In the genomic region with DNA sequence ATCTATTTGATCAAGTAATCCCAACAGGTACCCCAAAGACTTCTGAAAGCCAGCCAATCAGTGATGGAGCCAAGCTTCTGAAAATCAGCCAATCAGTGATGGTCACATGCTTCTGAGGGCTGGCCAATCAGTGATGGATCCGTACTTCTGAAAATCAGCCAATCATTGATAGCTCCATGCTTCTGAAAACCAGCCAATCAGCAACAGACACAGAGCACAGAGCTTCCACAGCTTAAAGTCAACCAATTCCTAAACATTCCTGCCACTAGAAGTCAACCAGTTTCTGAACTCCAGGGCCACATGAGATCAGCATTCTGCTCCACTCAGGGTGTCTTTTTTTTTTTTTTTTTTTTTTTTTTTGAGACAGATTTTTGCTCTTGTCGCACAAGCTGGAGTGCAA, we compare ENCODE assay signal across 11 cellular contexts. TPM values are rescaled to one million over a fixed set of nuclear protein-coding genes. Genes with fewer than 3 reads are reported as not detected.
DNase-seq lines count a peak whose midpoint lies in the region; TF ChIP-seq lines count a peak whose summit lies in the region.
"Had no signal": no experiment of that assay in that cellular context is flagged by ENCODE, and none has a peak within 500 bp of the region (broad histone marks: within the 10 kb centered on the region; RNA-seq: fewer than 3 reads in every experiment).

No MANE protein-coding gene starts in this region.

- no peaks in the 10 kb centered on the region for H3K9me3 Mint-ChIP-seq in activated T-helper 2 cell treated with anti-CD3 and anti-CD28 coated beads, Interferon-gamma antibody, Interleukin-2, Interleukin-4, amounts not matched to agents 10 μg/mL and 5 μg/mL and 100 μg/mL, durations not matched to agents 14 hours and 24 hours and 36 hours
- H3K9me3 Mint-ChIP-seq: activated naive CD8-positive, alpha-beta T cell treated with anti-CD3 and anti-CD28 coated beads, Interleukin-2, amount 10 ng/mL, durations not matched to agents 7 days and 5 days had no signal

- H3K27me3 Mint-ChIP-seq in activated T-helper 2 cell treated with anti-CD3 and anti-CD28 coated beads, Interferon-gamma antibody, Interleukin-2, Interleukin-4, amounts not matched to agents 10 μg/mL and 5 μg/mL and 100 μg/mL, durations not matched to agents 14 hours and 24 hours and 36 hours (ENCODE audit: low read depth) = no peaks in the 10 kb centered on the region
- H3K27me3 Mint-ChIP-seq: activated naive CD8-positive, alpha-beta T cell treated with anti-CD3 and anti-CD28 coated beads, Interleukin-2, amount 10 ng/mL, durations not matched to agents 7 days and 5 days; T-helper 17 cell had no signal

- H3K36me3 Mint-ChIP-seq in activated T-helper 2 cell treated with anti-CD3 and anti-CD28 coated beads, Interferon-gamma antibody, Interleukin-2, Interleukin-4, amounts not matched to agents 10 μg/mL and 5 μg/mL and 100 μg/mL, durations not matched to agents 14 hours and 24 hours and 36 hours (ENCODE audit: low read depth) = no peaks in the 10 kb centered on the region
- H3K36me3 Mint-ChIP-seq: activated naive CD8-positive, alpha-beta T cell treated with anti-CD3 and anti-CD28 coated beads, Interleukin-2, amount 10 ng/mL, durations not matched to agents 7 days and 5 days had no signal

- H3K4me3 Mint-ChIP-seq in activated T-helper 2 cell treated with anti-CD3 and anti-CD28 coated beads, Interferon-gamma antibody, Interleukin-2, Interleukin-4, amounts not matched to agents 10 μg/mL and 5 μg/mL and 100 μg/mL, durations not matched to agents 14 hours and 24 hours and 36 hours (ENCODE audit: low read depth) = no peak overlapping the region
- H3K4me3 Mint-ChIP-seq: activated naive CD8-positive, alpha-beta T cell treated with anti-CD3 and anti-CD28 coated beads, Interleukin-2, amount 10 ng/mL, durations not matched to agents 7 days and 5 days; T-helper 17 cell had no signal

- DNase-seq in GM03348 (ENCODE audit: low spot score) = peak; percentile 58
- peak; percentile 17 for DNase-seq in OCI-M1 (lab: John Stamatoyannopoulos, UW)
- peak; percentile 71 for DNase-seq in fibroblast of villous mesenchyme (ENCODE audit: low read depth)
- no peak for DNase-seq in KG1 (lab: John Stamatoyannopoulos, UW)
- DNase-seq in activated T-helper 2 cell treated with anti-CD3 and anti-CD28 coated beads, Interferon-gamma antibody, Interleukin-2, Interleukin-4, amounts not matched to agents 10 μg/mL and 5 μg/mL and 100 μg/mL, durations not matched to agents 14 hours and 24 hours and 36 hours (ENCODE audit: low spot score) = no peak
- no peak for DNase-seq in NCI-H1105 (lab: John Stamatoyannopoulos, UW)
- DNase-seq: activated naive CD8-positive, alpha-beta T cell treated with anti-CD3 and anti-CD28 coated beads, Interleukin-2, amount 10 ng/mL, durations not matched to agents 7 days and 5 days; posterior cingulate gyrus; T-helper 17 cell had no signal

- H3K27ac Mint-ChIP-seq in activated T-helper 2 cell treated with anti-CD3 and anti-CD28 coated beads, Interferon-gamma antibody, Interleukin-2, Interleukin-4, amounts not matched to agents 10 μg/mL and 5 μg/mL and 100 μg/mL, durations not matched to agents 14 hours and 24 hours and 36 hours = no peak overlapping the region
- H3K27ac Mint-ChIP-seq: activated naive CD8-positive, alpha-beta T cell treated with anti-CD3 and anti-CD28 coated beads, Interleukin-2, amount 10 ng/mL, durations not matched to agents 7 days and 5 days; T-helper 17 cell had no signal

- no peaks in the 10 kb centered on the region for H3K4me1 Mint-ChIP-seq in activated T-helper 2 cell treated with anti-CD3 and anti-CD28 coated beads, Interferon-gamma antibody, Interleukin-2, Interleukin-4, amounts not matched to agents 10 μg/mL and 5 μg/mL and 100 μg/mL, durations not matched to agents 14 hours and 24 hours and 36 hours (ENCODE audit: low read depth)

- H3K4me3 ChIP-seq in fibroblast of villous mesenchyme (ENCODE audit: low read depth, low read length) = no peak overlapping the region
- H3K4me3 ChIP-seq: HAP-1, hepatocyte had no signal

- intact Hi-C loops in activated T-helper 2 cell treated with anti-CD3 and anti-CD28 coated beads, Interferon-gamma antibody, Interleukin-2, Interleukin-4, amounts not matched to agents 10 μg/mL and 5 μg/mL and 100 μg/mL, durations not matched to agents 14 hours and 24 hours and 36 hours (cut with micrococcal nuclease) = no loop called here

- peak; percentile 28 for TF ChIP-seq CTCF in fibroblast of villous mesenchyme (IDR thresholded peaks at IDR 0.05; ENCODE audit: insufficient read depth, low read depth, low read length)

RNA-seq across cellular contexts. Expression of a gene that starts 8.2 kb away (rescaled TPM):
- 12.2 and 13.8 TPM in 2 replicates for total RNA-seq in fibroblast of villous mesenchyme
- 0.57 and 0.89 TPM in 2 replicates for total RNA-seq in activated T-helper 2 cell treated with anti-CD3 and anti-CD28 coated beads, Interferon-gamma antibody, Interleukin-2, Interleukin-4, amounts not matched to agents 10 μg/mL and 5 μg/mL and 100 μg/mL, durations not matched to agents 14 hours and 24 hours and 36 hours

RNA-seq across cellular contexts. Expression of a gene that starts 23.9 kb away (rescaled TPM):
- 6.0 and 12.2 TPM in 2 replicates for total RNA-seq in fibroblast of villous mesenchyme
- total RNA-seq in activated T-helper 2 cell treated with anti-CD3 and anti-CD28 coated beads, Interferon-gamma antibody, Interleukin-2, Interleukin-4, amounts not matched to agents 10 μg/mL and 5 μg/mL and 100 μg/mL, durations not matched to agents 14 hours and 24 hours and 36 hours = 1.6 and 2.2 TPM in 2 replicates

RNA-seq across cellular contexts. Expression of a gene that starts 27.7 kb away (rescaled TPM):
- total RNA-seq in fibroblast of villous mesenchyme = 63.9 and 76.0 TPM in 2 replicates
- total RNA-seq in activated T-helper 2 cell treated with anti-CD3 and anti-CD28 coated beads, Interferon-gamma antibody, Interleukin-2, Interleukin-4, amounts not matched to agents 10 μg/mL and 5 μg/mL and 100 μg/mL, durations not matched to agents 14 hours and 24 hours and 36 hours = 30.8 and 31.8 TPM in 2 replicates

RNA-seq across cellular contexts. Expression of a gene that starts 33.6 kb away (rescaled TPM):
- 30.3 and 31.5 TPM in 2 replicates for total RNA-seq in fibroblast of villous mesenchyme
- 87.9 and 88.9 TPM in 2 replicates for total RNA-seq in activated T-helper 2 cell treated with anti-CD3 and anti-CD28 coated beads, Interferon-gamma antibody, Interleukin-2, Interleukin-4, amounts not matched to agents 10 μg/mL and 5 μg/mL and 100 μg/mL, durations not matched to agents 14 hours and 24 hours and 36 hours

RNA-seq across cellular contexts. Expression of a gene that starts 54.1 kb away (rescaled TPM):
- 0.32 TPM in 1 of 2 replicates, not detected in the other for total RNA-seq in fibroblast of villous mesenchyme
- not detected in 2 replicates for total RNA-seq in activated T-helper 2 cell treated with anti-CD3 and anti-CD28 coated beads, Interferon-gamma antibody, Interleukin-2, Interleukin-4, amounts not matched to agents 10 μg/mL and 5 μg/mL and 100 μg/mL, durations not matched to agents 14 hours and 24 hours and 36 hours
- total RNA-seq: hepatocyte, T-helper 17 cell had no signal

Comparison
In these comparisons a context has a peak if more than half of its experiments do, and no peak if none do; other contexts are left out.
1. DNase-seq: peak in GM03348 (single experiment), OCI-M1 (single experiment) and fibroblast of villous mesenchyme (single experiment); none in KG1 (single experiment), activated T-helper 2 cell treated with anti-CD3 and anti-CD28 coated beads, Interferon-gamma antibody, Interleukin-2, Interleukin-4, amounts not matched to agents 10 μg/mL and 5 μg/mL and 100 μg/mL, durations not matched to agents 14 hours and 24 hours and 36 hours (single experiment) and NCI-H1105 (single experiment).